17 cellular contexts compared by ENCODE assay signal in the genomic region with DNA sequence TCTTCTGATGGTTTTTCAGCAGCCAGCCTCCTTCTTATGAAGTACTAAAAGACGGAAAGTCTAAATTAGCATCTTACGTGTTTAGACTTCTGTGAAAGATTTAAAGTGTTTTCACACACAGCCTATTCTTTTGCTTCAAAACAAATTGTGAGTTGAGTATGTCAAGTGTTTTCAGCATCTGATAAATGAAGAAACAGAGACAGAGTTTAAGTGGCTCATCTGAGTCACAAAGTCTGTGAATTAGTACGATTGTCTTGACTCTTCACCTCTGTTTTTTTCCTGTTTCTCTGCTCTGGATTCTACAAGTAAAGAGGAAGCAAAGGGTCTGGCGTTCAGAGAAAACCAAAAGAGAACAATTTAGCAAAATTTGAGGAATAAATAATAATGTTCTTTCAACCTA.
"Had no signal": no experiment of that assay in that cellular context is flagged by ENCODE, and none has a peak within 500 bp of the region (broad histone marks: within the 10 kb centered on the region; RNA-seq: fewer than 3 reads in every experiment).

No MANE protein-coding gene starts in this region.

- H3K4me3 ChIP-seq: adrenal gland, cardiac muscle cell, esophagus squamous epithelium, lower lobe of right lung, ovary, spleen had no signal

- H3K9me3 Mint-ChIP-seq: activated naive CD4-positive, alpha-beta T cell treated with anti-CD3 and anti-CD28 coated beads, Interleukin-2, amount 50 U/mL, for 24 hours; immature natural killer cell; stimulated activated naive CD8-positive, alpha-beta T cell treated with anti-CD3 and anti-CD28 coated beads, Interleukin-15, amount 100 ng/mL, for 72 hours had no signal

- DNase-seq: activated CD4-positive, alpha-beta T cell treated with anti-CD3 and anti-CD28 coated beads, Interleukin-2, amount 50 U/mL, for 1 hour; activated effector memory CD4-positive, alpha-beta T cell treated with Interleukin-2 at 50 U/mL for 16 hours; activated T-cell treated with anti-CD3 and anti-CD28 coated beads for 4 hours; adrenal gland; esophagus squamous epithelium; foreskin fibroblast; glutamatergic neuron; immature natural killer cell; lower lobe of right lung; naive B cell; ovary; spleen; stimulated activated naive CD8-positive, alpha-beta T cell treated with anti-CD3 and anti-CD28 coated beads, Interleukin-15, amount 100 ng/mL, for 72 hours; T-helper 17 cell had no signal

- H3K4me1 ChIP-seq: adrenal gland, lower lobe of right lung, spleen had no signal

- H3K36me3 ChIP-seq: adrenal gland, cardiac muscle cell, esophagus squamous epithelium, lower lobe of right lung, ovary had no signal

- H3K9me3 ChIP-seq: esophagus squamous epithelium, lower lobe of right lung, ovary, spleen had no signal

- H3K27ac Mint-ChIP-seq: activated naive CD4-positive, alpha-beta T cell treated with anti-CD3 and anti-CD28 coated beads, Interleukin-2, amount 50 U/mL, for 24 hours; immature natural killer cell; naive B cell; stimulated activated naive CD8-positive, alpha-beta T cell treated with anti-CD3 and anti-CD28 coated beads, Interleukin-15, amount 100 ng/mL, for 72 hours; T-helper 17 cell had no signal

- H3K4me3 Mint-ChIP-seq: activated naive CD4-positive, alpha-beta T cell treated with anti-CD3 and anti-CD28 coated beads, Interleukin-2, amount 50 U/mL, for 24 hours; immature natural killer cell; naive B cell; stimulated activated naive CD8-positive, alpha-beta T cell treated with anti-CD3 and anti-CD28 coated beads, Interleukin-15, amount 100 ng/mL, for 72 hours; T-helper 17 cell had no signal

- H3K27me3 Mint-ChIP-seq: naive B cell; stimulated activated naive CD8-positive, alpha-beta T cell treated with anti-CD3 and anti-CD28 coated beads, Interleukin-15, amount 100 ng/mL, for 72 hours; T-helper 17 cell had no signal

- H3K27ac ChIP-seq: adrenal gland, cardiac muscle cell, lower lobe of right lung, ovary had no signal

- H3K4me1 Mint-ChIP-seq: activated naive CD4-positive, alpha-beta T cell treated with anti-CD3 and anti-CD28 coated beads, Interleukin-2, amount 50 U/mL, for 24 hours; immature natural killer cell; naive B cell; stimulated activated naive CD8-positive, alpha-beta T cell treated with anti-CD3 and anti-CD28 coated beads, Interleukin-15, amount 100 ng/mL, for 72 hours had no signal

- H3K36me3 Mint-ChIP-seq: naive B cell had no signal

- H3K27me3 ChIP-seq: adrenal gland, cardiac muscle cell, esophagus squamous epithelium, ovary, spleen had no signal

- ATAC-seq: lower lobe of right lung; sciatic nerve; stimulated activated naive CD8-positive, alpha-beta T cell treated with anti-CD3 and anti-CD28 coated beads, Interleukin-15, amount 100 ng/mL, for 72 hours; T-helper 17 cell had no signal
